Comparison of ENCODE assay signal across 23 cellular contexts in the genomic region with DNA sequence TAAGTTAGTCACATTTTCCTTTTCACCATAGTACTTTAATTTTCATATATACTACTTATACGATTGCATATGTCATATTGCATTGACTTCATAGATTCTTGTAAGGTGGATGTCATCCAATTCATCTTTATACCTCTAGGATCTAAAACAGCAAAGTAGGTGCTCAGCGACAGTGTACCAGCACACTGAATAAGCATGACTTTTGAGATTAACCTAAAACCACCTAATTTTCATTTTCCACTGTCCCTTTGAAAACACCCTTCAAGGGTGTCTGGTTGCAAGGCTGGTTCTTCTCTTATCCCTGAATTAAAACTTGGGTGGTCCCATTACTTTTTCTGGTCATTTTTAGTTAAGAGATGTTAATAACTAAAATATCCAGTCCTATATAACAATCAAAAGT. TPM values are rescaled to one million over a fixed set of nuclear protein-coding genes. Genes with fewer than 3 reads are reported as not detected.
DNase-seq lines count a peak whose midpoint lies in the region; ATAC-seq, FAIRE-seq and TF ChIP-seq lines count a peak whose summit lies in the region.
"Had no signal": no experiment of that assay in that cellular context is flagged by ENCODE, and none has a peak within 500 bp of the region (broad histone marks: within the 10 kb centered on the region; RNA-seq: fewer than 3 reads in every experiment).

No MANE protein-coding gene starts in this region.

- no peaks in the 10 kb centered on the region for H3K9me3 ChIP-seq in GM12878 (replicated peaks; ENCODE audit: control insufficient read depth, insufficient read depth, low read length)
- H3K9me3 ChIP-seq: gastrocnemius medialis, psoas muscle, SK-N-SH, upper lobe of left lung had no signal

- TF ChIP-seq POLR2A in GM12878 (IDR thresholded peaks at IDR 0.05; ENCODE audit: low read depth, low read length), result no peak

- no TSS peak for BruUV-seq in GM12878 (replicated peaks; lab: Mats Ljungman, UMichigan)

- POLR2A ChIA-PET in GM12878 (lab: Charles Lee), result interaction anchor here (1.0 to 1.2 kb wide), 2 partner anchors 30 to 326 kb away, joined by 3 to 4 read pairs; no protein-coding TSS in a partner anchor

- H3K4me3 Mint-ChIP-seq in type B pancreatic cell, result no peak overlapping the region
- H3K4me3 Mint-ChIP-seq: naive B cell had no signal

- no peak overlapping the region for H3K9ac ChIP-seq in GM12878 (ENCODE audit: control insufficient read depth, insufficient read depth, low read length)
- H3K9ac ChIP-seq: SK-N-SH had no signal

- CTCF ChIA-PET in GM12878 (lab: Yijun Ruan, JAX), result interaction anchor here (0.6 to 2.6 kb wide), 7 partner anchors 12 to 100 kb away, joined by 3 to 13 read pairs (median 6); no protein-coding TSS in a partner anchor

- peaks cover 4% of the 10 kb centered on the region for H3K9me3 Mint-ChIP-seq in type B pancreatic cell
- H3K9me3 Mint-ChIP-seq: naive B cell had no signal

- DNase-seq in GM12878 (ENCODE audit: low read depth, low spot score) (no peak), omental fat pad (ENCODE audit: low spot score) (no peak), type B pancreatic cell (ENCODE audit: extremely low spot score, unreplicated experiment) (no peak), UCSD-AML1 (lab: John Stamatoyannopoulos, UW; ENCODE audit: unreplicated experiment) (no peak), NAMALWA (ENCODE audit: low spot score) (no peak)
- DNase-seq: activated CD4-positive, alpha-beta T cell treated with anti-CD3 and anti-CD28 coated beads, Interleukin-2, amount 50 U/mL, for 48 hours; activated naive CD4-positive, alpha-beta T cell; amniotic stem cell; cortex of kidney; gastrocnemius medialis; hippocampal formation; naive B cell; NCI-H1694 treated with DMSO at 0.1 percent for 48 hours; NCI-H526 treated with DMSO at 0.1 percent for 48 hours; psoas muscle; SK-N-SH; T-helper 9 cell; upper lobe of left lung had no signal

- peak overlapping the region; percentile 38; the same call in 1 of the 2 replicates for H3K27ac ChIP-seq in GM12878 (ENCODE audit: control insufficient read depth, insufficient read depth)
- H3K27ac ChIP-seq: gastrocnemius medialis, psoas muscle, upper lobe of left lung had no signal

- no peak for TF ChIP-seq CTCF in GM12878 (IDR thresholded peaks at IDR 0.05 in 2 of 3, conservative IDR thresholded peaks at IDR 0.05 in 1 of 3; ENCODE audit: control insufficient read depth in 2 of 3, extremely low read depth in 1 of 3, insufficient read depth in 1 of 3, low read depth in 3 of 3, low read length in 3 of 3)
- no peak for TF ChIP-seq CTCF in omental fat pad (IDR thresholded peaks at IDR 0.05)
- no peak for TF ChIP-seq CTCF in type B pancreatic cell (conservative IDR thresholded peaks at IDR 0.05)

- no peak overlapping the region for H3K27ac Mint-ChIP-seq in type B pancreatic cell

- H3K4me1 ChIP-seq in GM12878 (ENCODE audit: control insufficient read depth, insufficient read depth, low read length), result peaks cover 51% of the 10 kb centered on the region
- H3K4me1 ChIP-seq: psoas muscle had no signal

- peak; percentile 33 for ATAC-seq in GM18511 (IDR thresholded peaks at IDR 0.05; ENCODE audit: unreplicated experiment)
- peak; percentile 33 for ATAC-seq in GM19035 (IDR thresholded peaks at IDR 0.05; ENCODE audit: unreplicated experiment)
- ATAC-seq in HG03432 (IDR thresholded peaks at IDR 0.05; ENCODE audit: unreplicated experiment), result peak; percentile 33
- ATAC-seq in GM12878, result peak; percentile 31
- ATAC-seq in omental fat pad (ENCODE audit: low FRiP score), result no peak
- ATAC-seq: gastrocnemius medialis, left lobe of liver, psoas muscle had no signal

- H3K36me3 ChIP-seq in GM12878 (ENCODE audit: control insufficient read depth in 2 of 2, insufficient read depth in 2 of 2, low read length in 1 of 2), result no peaks in the 10 kb centered on the region; a peak in 1 of 4 replicates
- H3K36me3 ChIP-seq: gastrocnemius medialis, upper lobe of left lung had no signal

- no peaks in the 10 kb centered on the region; the same call in none of the 2 replicates for H3K79me2 ChIP-seq in GM12878 (ENCODE audit: control insufficient read depth, insufficient read depth, low read length)

- no peak for FAIRE-seq in GM12878 (lab: Jason Lieb, UNC)

- H3K4me2 ChIP-seq in GM12878 (ENCODE audit: control insufficient read depth, insufficient read depth), result peak overlapping the region; percentile 61
- H3K4me2 ChIP-seq: SK-N-SH had no signal

- TF ChIP-seq RAD21 in GM12878 (IDR thresholded peaks at IDR 0.05; ENCODE audit: insufficient read depth, low read depth, low read length), result no peak

- H3K4me1 Mint-ChIP-seq in type B pancreatic cell (ENCODE audit: unreplicated experiment), result peaks cover 4% of the 10 kb centered on the region

- H3K4me3 ChIP-seq in GM12878, result peak overlapping the region; percentile 46; the same call in 1 of the 2 replicates
- H3K4me3 ChIP-seq: gastrocnemius medialis, psoas muscle, upper lobe of left lung had no signal

- in situ Hi-C loops in GM12878 (cut with MboI), result loop anchor here (10.0 kb wide), 1 partner anchor 1127 kb away; no protein-coding TSS in a partner anchor

- 4% methylated on average over 2 of the region's 2 CpGs for WGBS in GM12878 (ENCODE audit: insufficient coverage, insufficient replicate concordance, low lambda C conversion rate, missing lambda C conversion rate)

- SMC1A ChIA-PET in GM12878 (lab: Charles Lee; ENCODE audit: uncharacterized antibody, unreplicated experiment), result interaction anchor here (1.0 to 3.4 kb wide), 11 partner anchors 9 to 294 kb away, joined by 3 to 29 read pairs (median 6); no protein-coding TSS in a partner anchor

- RAD21 ChIA-PET in GM12878 (lab: Charles Lee; ENCODE audit: unreplicated experiment), result interaction anchor here (0.9 to 3.4 kb wide), 4 partner anchors 30 to 46 kb away, joined by 3 to 11 read pairs (median 7); no protein-coding TSS in a partner anchor

- intact Hi-C loops in GM12878 (cut with micrococcal nuclease; ENCODE audit: unreplicated experiment), result no loop called here

- H4K20me1 ChIP-seq in GM12878 (ENCODE audit: control insufficient read depth, insufficient read depth), result no peaks in the 10 kb centered on the region

- H3K36me3 Mint-ChIP-seq in type B pancreatic cell, result no peaks in the 10 kb centered on the region
- H3K36me3 Mint-ChIP-seq: naive B cell had no signal

- no peak overlapping the region for H2AFZ ChIP-seq in GM12878 (ENCODE audit: control insufficient read depth, low read depth, low read length)

- H3K27me3 ChIP-seq in GM12878 (replicated peaks in 1 of 2; ENCODE audit: control insufficient read depth in 2 of 2, insufficient read depth in 2 of 2, low read length in 1 of 2), result no peaks in the 10 kb centered on the region
- H3K27me3 ChIP-seq: gastrocnemius medialis, upper lobe of left lung had no signal

- H3K27me3 Mint-ChIP-seq in type B pancreatic cell, result peaks cover 4% of the 10 kb centered on the region
- H3K27me3 Mint-ChIP-seq: naive B cell had no signal

- no peak for TF ChIP-seq EP300 in GM12878 (IDR thresholded peaks at IDR 0.05; ENCODE audit: borderline replicate concordance in 1 of 2, control insufficient read depth in 1 of 2, low read depth in 2 of 2, low read length in 2 of 2)

TF ChIP-seq in GM12878, 131 proteins besides CTCF, POLR2A, EP300 and RAD21 (continues in another document):
- TF ChIP-seq ASH2L (IDR thresholded peaks at IDR 0.05; ENCODE audit: borderline replicate concordance, low read depth) (no peak), GABPA (IDR thresholded peaks at IDR 0.05; ENCODE audit: low read depth) (no peak)

RNA-seq across cellular contexts. Expression of gene GPR19, which starts 4.4 kb away (rescaled TPM):
- 10.2 and 14.3 TPM in 2 replicates for total RNA-seq in GM12878 (2013; cell fraction: nucleolus; rRNA removed)
- total RNA-seq in GM12878 (2014; rRNA removed) (2.1 and 2.7 TPM in 2 replicates), GM12878 (2014; rRNA removed; fragmentation: Illumina TruSeq; extraction: Trizol) (3.9 and 4.1 TPM in 2 replicates), GM12878 (2021) (2.6 and 3.4 TPM in 2 replicates), omental fat pad (1 to 10 TPM in 2 of 4 donors, under 1 TPM in 1, not detected in 1; 0.38 to 1.3 (median 1.2) TPM), type B pancreatic cell (ENCODE audit: low replicate concordance) (1.6 and 3.6 TPM in 2 replicates)
- 0.87 TPM for polyA plus RNA-seq in GM12878 (2011; ENCODE audit: low read depth)
- polyA plus RNA-seq in GM12878 (2011; rRNA removed) (7.4 TPM in 2 replicates), GM12878 (2014; fragmentation: Illumina TruSeq; extraction: Trizol) (4.0 and 9.8 TPM in 2 replicates), GM12878 (2014; fragmentation: Nextera tagmentation; extraction: Ambion mirVana) (1 to 10 TPM; 2.9 to 3.0 TPM), GM12878 (2014; rRNA removed) (1.7 and 2.2 TPM in 2 replicates), GM12878 (2016; fragmentation: Nextera tagmentation; extraction: Ambion mirVana) (1 to 10 TPM; 2.2 to 3.1 TPM)
- polyA plus RNA-seq in GM12878 (2011; cell fraction: cytosol; rRNA removed), result 5.5 and 5.7 TPM in 2 replicates
- polyA plus RNA-seq in GM12878 (2011; cell fraction: nucleus; rRNA removed), result 13.6 and 23.5 TPM in 2 replicates
- 2.3 and 3.3 TPM in 2 replicates for polyA plus RNA-seq in GM12878 (2012)
- polyA minus RNA-seq in GM12878 (2011; rRNA and poly(A)+ RNA removed), result 7.6 and 10.5 TPM in 2 replicates
- polyA minus RNA-seq in GM12878 (2011; cell fraction: cytosol; rRNA and poly(A)+ RNA removed), result 1.7 and 2.0 TPM in 2 replicates
- 2.9 and 6.2 TPM in 2 replicates for polyA minus RNA-seq in GM12878 (2011; cell fraction: nucleus; rRNA and poly(A)+ RNA removed)
- total RNA-seq: gastrocnemius medialis, psoas muscle, subcutaneous adipose tissue, upper lobe of left lung had no signal

RNA-seq across cellular contexts. Expression of gene CDKN1B, which starts 25.6 kb away (rescaled TPM):
- total RNA-seq in GM12878 (2013; cell fraction: nucleolus; rRNA removed), result 31.1 and 38.2 TPM in 2 replicates
- 39.1 and 43.3 TPM in 2 replicates for total RNA-seq in GM12878 (2014; rRNA removed)
- total RNA-seq in GM12878 (2014; rRNA removed; fragmentation: Illumina TruSeq; extraction: Trizol), result 22.7 and 24.2 TPM in 2 replicates
- 36.9 and 37.4 TPM in 2 replicates for total RNA-seq in GM12878 (2021)
- polyA plus RNA-seq in GM12878 (2011; ENCODE audit: low read depth), result 11.2 TPM
- polyA plus RNA-seq in GM12878 (2011; rRNA removed), result 25.4 and 39.5 TPM in 2 replicates
- polyA plus RNA-seq in GM12878 (2011; cell fraction: cytosol; rRNA removed), result 14.5 and 16.9 TPM in 2 replicates
- 21.5 and 21.6 TPM in 2 replicates for polyA plus RNA-seq in GM12878 (2011; cell fraction: nucleus; rRNA removed)
- polyA plus RNA-seq in GM12878 (2012), result 25.9 and 32.3 TPM in 2 replicates
- 21.6 and 22.1 TPM in 2 replicates for polyA plus RNA-seq in GM12878 (2014; fragmentation: Illumina TruSeq; extraction: Trizol)
- 1 to 10 TPM; 4.2 to 8.0 TPM for polyA plus RNA-seq in GM12878 (2014; fragmentation: Nextera tagmentation; extraction: Ambion mirVana)
- polyA plus RNA-seq in GM12878 (2014; rRNA removed), result 27.8 and 29.2 TPM in 2 replicates
- polyA plus RNA-seq in GM12878 (2016; fragmentation: Nextera tagmentation; extraction: Ambion mirVana), result 1 to 10 TPM; 4.9 to 5.5 TPM
- polyA minus RNA-seq in GM12878 (2011; rRNA and poly(A)+ RNA removed), result 19.7 and 22.0 TPM in 2 replicates
- 14.3 and 15.9 TPM in 2 replicates for polyA minus RNA-seq in GM12878 (2011; cell fraction: cytosol; rRNA and poly(A)+ RNA removed)
- 43.3 and 59.1 TPM in 2 replicates for polyA minus RNA-seq in GM12878 (2011; cell fraction: nucleus; rRNA and poly(A)+ RNA removed)
- 10 to 100 TPM; 18.4 to 86.2 (median 26.5) TPM for total RNA-seq in omental fat pad
- total RNA-seq in type B pancreatic cell (ENCODE audit: low replicate concordance), result 49.6 and 85.5 TPM in 2 replicates
